Comparison of ENCODE assay signal across 20 cellular contexts in genomic region chr2:226424971-226425370, GRCh38.
DNase-seq lines count a peak whose midpoint lies in the region; ATAC-seq and TF ChIP-seq lines count a peak whose summit lies in the region.
"Had no signal": no experiment of that assay in that cellular context is flagged by ENCODE, and none has a peak within 500 bp of the region (broad histone marks: within the 10 kb centered on the region; RNA-seq: fewer than 3 reads in every experiment).

No MANE protein-coding gene starts in this region.

- H3K36me3 ChIP-seq in HCT116 (ENCODE audit: control insufficient read depth in 1 of 2, insufficient read depth in 2 of 2, low read length in 2 of 2) = no peaks in the 10 kb centered on the region; a peak in 1 of 4 replicates
- H3K36me3 ChIP-seq: lower lobe of right lung, prostate gland had no signal

- RAD21 ChIA-PET in HCT116 (lab: Charles Lee; ENCODE audit: low non-redundant PET in 1 of 2, low total read pairs in 2 of 2, uncharacterized antibody in 2 of 2, unreplicated experiment in 2 of 2) = no interaction called here

- H3K4me1 ChIP-seq in HCT116 (ENCODE audit: control insufficient read depth in 1 of 2, insufficient read depth in 2 of 2, low read length in 2 of 2) = peaks cover 72 to 75% of the 10 kb centered on the region in 2 experiments

- peaks cover 2% of the 10 kb centered on the region for H3K9me3 Mint-ChIP-seq in Calu3 (ENCODE audit: low read depth, unreplicated experiment)
- H3K9me3 Mint-ChIP-seq: activated naive CD8-positive, alpha-beta T cell treated with anti-CD3 and anti-CD28 coated beads, Interleukin-2, amount 50 U/mL, for 24 hours; stimulated activated memory B cell treated with anti-CD40 and anti-IgM and Interleukin-4, amounts not matched to agents 10 μg/mL and 1 μg/mL and 100 μg/mL, for 72 hours had no signal

- POLR2A ChIA-PET in HCT116 (lab: Charles Lee) = no interaction called here

- no peaks in the 10 kb centered on the region for H3K36me3 Mint-ChIP-seq in Calu3 (ENCODE audit: insufficient read depth, unreplicated experiment)
- H3K36me3 Mint-ChIP-seq: naive thymus-derived CD4-positive, alpha-beta T cell; stimulated activated memory B cell treated with anti-CD40 and anti-IgM and Interleukin-4, amounts not matched to agents 10 μg/mL and 1 μg/mL and 100 μg/mL, for 72 hours had no signal

- TF ChIP-seq CTCF in HCT116 (IDR thresholded peaks at IDR 0.05 in 2 of 3, conservative IDR thresholded peaks at IDR 0.05 in 1 of 3; ENCODE audit: borderline replicate concordance in 1 of 3, insufficient read depth in 1 of 3, low read depth in 2 of 3, low read length in 2 of 3) = no peak
- TF ChIP-seq CTCF in Calu3 (IDR thresholded peaks at IDR 0.05; ENCODE audit: unreplicated experiment) = no peak

- peak overlapping the region; percentile 86 for H3K27ac ChIP-seq in HCT116 (ENCODE audit: low read depth, low read length)
- H3K27ac ChIP-seq in epithelial cell of prostate = peak overlapping the region; percentile 90
- H3K27ac ChIP-seq: lower lobe of right lung, prostate gland had no signal

- H3K4me1 Mint-ChIP-seq in Calu3 (ENCODE audit: low read depth, unreplicated experiment) = peaks cover 47% of the 10 kb centered on the region

- H3K27me3 ChIP-seq in HCT116 (ENCODE audit: insufficient read depth, low read length) = no peaks in the 10 kb centered on the region

- H3K9ac ChIP-seq in HCT116 (ENCODE audit: low read length) = peak overlapping the region; percentile 53

- TF ChIP-seq RAD21 in HCT116 (IDR thresholded peaks at IDR 0.05; ENCODE audit: low read depth) = 0 out of 2 replicates have a peak, but pooled peaks have one; percentile 1

- TF ChIP-seq POLR2A in HCT116 (IDR thresholded peaks at IDR 0.05; ENCODE audit: borderline replicate concordance, extremely low read depth, insufficient read depth, insufficient read length) = no peak

- H3K79me2 ChIP-seq in HCT116 (ENCODE audit: insufficient read depth, low read length) = no peaks in the 10 kb centered on the region

- peak overlapping the region; percentile 32 for H2AFZ ChIP-seq in HCT116 (ENCODE audit: low read depth, low read length, poor library complexity, severe bottlenecking)

- no peak for DNase-seq in HCT116 (ENCODE audit: low read depth, low spot score)
- peak; percentile 36 for DNase-seq in RPMI7951 (ENCODE audit: low read depth)
- DNase-seq in epithelial cell of prostate (ENCODE audit: low read depth, low spot score) = no peak
- peak; percentile 60 for DNase-seq in renal cortical epithelial cell (ENCODE audit: low read depth)
- no peak for DNase-seq in GDM1 (lab: John Stamatoyannopoulos, UW)
- no peak for DNase-seq in Calu3
- DNase-seq: activated CD4-positive, CD25-positive, alpha-beta regulatory T cell treated with anti-CD3 and anti-CD28 coated beads, Interleukin-2, amount 50 U/mL, for 72 hours; activated naive CD8-positive, alpha-beta T cell treated with anti-CD3 and anti-CD28 coated beads, Interleukin-2, amount 50 U/mL, for 24 hours; central memory CD4-positive, alpha-beta T cell; GF-D8; head of caudate nucleus; lower lobe of right lung; naive thymus-derived CD4-positive, alpha-beta T cell; NCI-H187; Right ventricle myocardium superior had no signal

- no peaks in the 10 kb centered on the region for H4K20me1 ChIP-seq in HCT116 (ENCODE audit: insufficient read depth)

- H3K4me2 ChIP-seq in HCT116 (ENCODE audit: low read length) = peak overlapping the region; percentile 64

- H3K9me2 ChIP-seq in HCT116 (ENCODE audit: insufficient read depth) = no peaks in the 10 kb centered on the region

- H3K27me3 Mint-ChIP-seq in Calu3 (ENCODE audit: unreplicated experiment) = no peaks in the 10 kb centered on the region
- H3K27me3 Mint-ChIP-seq: stimulated activated memory B cell treated with anti-CD40 and anti-IgM and Interleukin-4, amounts not matched to agents 10 μg/mL and 1 μg/mL and 100 μg/mL, for 72 hours had no signal

- 0 out of 2 replicates have a peak, but pooled peaks have one; percentile 18 for ATAC-seq in HCT116
- no peak for ATAC-seq in HG03196 (IDR thresholded peaks at IDR 0.05; ENCODE audit: unreplicated experiment)
- ATAC-seq in GM19324 (IDR thresholded peaks at IDR 0.05; ENCODE audit: low FRiP score, unreplicated experiment) = no peak
- ATAC-seq: activated naive CD8-positive, alpha-beta T cell treated with anti-CD3 and anti-CD28 coated beads, Interleukin-2, amount 50 U/mL, for 24 hours; GM12878; lower lobe of right lung; naive thymus-derived CD4-positive, alpha-beta T cell; stimulated activated memory B cell treated with anti-CD40 and anti-IgM and Interleukin-4, amounts not matched to agents 10 μg/mL and 1 μg/mL and 100 μg/mL, for 72 hours had no signal

- BruUV-seq in HCT116 (replicated peaks; lab: Mats Ljungman, UMichigan) (no TSS peak), Calu3 (replicated peaks; lab: Mats Ljungman, UMichigan) (no TSS peak)

- intact Hi-C loops in HCT116 (cut with micrococcal nuclease) (loop anchor here (5.0 to 10.0 kb wide), 3 partner anchors 208 to 380 kb away; no protein-coding TSS in a partner anchor), Calu3 (cut with micrococcal nuclease; ENCODE audit: unreplicated experiment) (no loop called here)

- H3K4me3 Mint-ChIP-seq in Calu3 (ENCODE audit: low read depth, unreplicated experiment) = no peak overlapping the region
- H3K4me3 Mint-ChIP-seq: activated naive CD8-positive, alpha-beta T cell treated with anti-CD3 and anti-CD28 coated beads, Interleukin-2, amount 50 U/mL, for 24 hours; stimulated activated memory B cell treated with anti-CD40 and anti-IgM and Interleukin-4, amounts not matched to agents 10 μg/mL and 1 μg/mL and 100 μg/mL, for 72 hours had no signal

- no peak overlapping the region for H3K27ac Mint-ChIP-seq in Calu3 (ENCODE audit: unreplicated experiment)
- H3K27ac Mint-ChIP-seq: activated naive CD8-positive, alpha-beta T cell treated with anti-CD3 and anti-CD28 coated beads, Interleukin-2, amount 50 U/mL, for 24 hours; stimulated activated memory B cell treated with anti-CD40 and anti-IgM and Interleukin-4, amounts not matched to agents 10 μg/mL and 1 μg/mL and 100 μg/mL, for 72 hours had no signal

- CTCF ChIA-PET in HCT116 (lab: Charles Lee) (no interaction called here), Calu3 (lab: Charles Lee) (no interaction called here)

- H3K4me3 ChIP-seq in HCT116 (replicated peaks in 1 of 2; ENCODE audit: low read depth in 1 of 2, low read length in 2 of 2) = 0 out of 4 replicates have a peak overlapping the region, but pooled peaks of 1 of the 2 experiments have one; percentile 4
- H3K4me3 ChIP-seq: GM12878, lower lobe of right lung, prostate gland had no signal

- H3K9me3 ChIP-seq in HCT116 (ENCODE audit: control insufficient read depth in 1 of 2, insufficient read depth in 1 of 2, low read depth in 1 of 2, low read length in 2 of 2) = no peaks in the 10 kb centered on the region
- H3K9me3 ChIP-seq: lower lobe of right lung, prostate gland had no signal

TF ChIP-seq in HCT116, 20 proteins besides CTCF, POLR2A, EP300 and RAD21:
- TF ChIP-seq JUND (IDR thresholded peaks at IDR 0.05) = peak; percentile 31; the same call in 1 of the 2 replicates
- TF ChIP-seq FOSL1 (IDR thresholded peaks at IDR 0.05; ENCODE audit: low read depth) = peak; percentile 34; the same call in 1 of the 2 replicates
- 0 out of 2 replicates have a peak, but pooled peaks have one; percentile 12 for TF ChIP-seq POLR2AphosphoS5 (IDR thresholded peaks at IDR 0.05; ENCODE audit: low read depth, low read length)
- TF ChIP-seq TCF7L2 (IDR thresholded peaks at IDR 0.05; ENCODE audit: borderline replicate concordance, extremely low read depth, insufficient read depth, insufficient read length) = no peak

Comparison
In these comparisons a context has a peak if more than half of its experiments do, and no peak if none do; other contexts are left out.
1. DNase-seq: peak in RPMI7951 (single experiment) and renal cortical epithelial cell (single experiment); none in HCT116 (single experiment), epithelial cell of prostate (single experiment), GDM1 (single experiment) and Calu3 (single experiment).